In the genomic region with DNA sequence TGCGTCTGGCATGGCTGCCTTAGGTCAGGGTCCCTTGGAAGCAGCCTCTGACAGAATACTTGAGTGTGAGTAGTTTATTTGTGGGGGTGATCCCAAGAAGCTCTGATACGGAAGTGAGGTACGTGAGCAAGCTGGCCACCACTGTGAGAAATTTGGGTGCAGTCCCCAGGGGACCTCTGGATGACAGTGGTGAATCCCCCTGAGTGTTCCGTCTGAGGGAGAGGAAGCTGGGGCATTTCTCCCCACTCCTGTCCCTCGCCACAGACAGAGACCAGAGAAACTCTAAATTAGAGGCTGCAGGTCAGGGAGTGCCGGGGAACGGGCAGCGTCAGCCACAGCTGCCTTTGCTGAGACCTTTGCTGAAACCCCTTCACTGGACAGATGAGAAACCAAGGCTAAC, we compare ENCODE assay signal across 17 cellular contexts.
"Had no signal": no experiment of that assay in that cellular context is flagged by ENCODE, and none has a peak within 500 bp of the region (broad histone marks: within the 10 kb centered on the region; RNA-seq: fewer than 3 reads in every experiment).

No MANE protein-coding gene starts in this region.

- H3K27ac ChIP-seq: body of pancreas, coronary artery, esophagus muscularis mucosa, left lung, parathyroid adenoma, upper lobe of left lung had no signal

- ATAC-seq: body of pancreas; left lung; stimulated activated naive CD8-positive, alpha-beta T cell treated with anti-CD3 and anti-CD28 coated beads, Interleukin-15, Interleukin-2, amounts not matched to agents 100 U/mL and 50 U/mL, for 24 hours had no signal

- H3K27me3 ChIP-seq: body of pancreas, upper lobe of left lung had no signal

- H3K36me3 ChIP-seq: esophagus muscularis mucosa, left lung, upper lobe of left lung had no signal

- DNase-seq: activated CD4-positive, alpha-beta T cell treated with anti-CD3 and anti-CD28 coated beads for 1 hour; activated CD4-positive, alpha-beta T cell treated with anti-CD3 and anti-CD28 coated beads, Interleukin-2, amount 50 U/mL, for 4 hours; activated T-cell treated with anti-CD3 and anti-CD28 coated beads, Interleukin-2, amount 50 U/mL, for 24 hours; amniotic stem cell; central memory CD4-positive, alpha-beta T cell; effector CD4-positive, alpha-beta T cell; hippocampal formation; mesenchymal stem cell; stimulated activated CD4-positive, alpha-beta T cell treated with anti-CD3 and anti-CD28 coated beads, Interleukin-15, amount 100 ng/mL, for 24 hours; stimulated activated CD4-positive, alpha-beta T cell treated with anti-CD3 and anti-CD28 coated beads, Interleukin-4, amount 100 ng/mL, for 1 hour; stimulated activated naive CD8-positive, alpha-beta T cell treated with anti-CD3 and anti-CD28 coated beads, Interleukin-15, Interleukin-2, amounts not matched to agents 100 U/mL and 50 U/mL, for 24 hours had no signal

- H3K9me3 ChIP-seq: body of pancreas, esophagus muscularis mucosa, left lung, upper lobe of left lung had no signal

- H3K4me1 ChIP-seq: body of pancreas, esophagus muscularis mucosa, left lung, parathyroid adenoma, upper lobe of left lung had no signal

- H3K4me3 ChIP-seq: body of pancreas, coronary artery, esophagus muscularis mucosa, left lung, upper lobe of left lung had no signal
